Comparison of ENCODE assay signal across 26 cellular contexts in the genomic region with DNA sequence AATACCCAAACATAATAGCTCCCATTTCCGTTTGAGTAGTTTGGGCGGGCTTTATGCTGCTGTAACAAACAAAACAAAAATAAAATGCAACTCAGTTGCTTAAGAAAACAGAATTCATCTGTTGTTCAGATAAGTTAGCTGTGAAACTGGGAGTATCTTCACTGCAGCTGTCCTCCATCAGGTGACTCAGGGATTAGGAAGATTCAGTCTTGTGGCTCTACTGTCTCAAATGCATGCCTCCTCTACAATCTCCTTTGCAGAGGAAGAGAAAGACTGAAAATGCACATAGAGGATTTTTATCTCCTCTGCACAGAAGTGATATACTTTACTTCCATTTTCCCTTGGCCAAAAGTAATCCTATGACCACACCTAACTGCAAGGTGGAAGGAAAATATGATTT.
"Had no signal": no experiment of that assay in that cellular context is flagged by ENCODE, and none has a peak within 500 bp of the region (broad histone marks: within the 10 kb centered on the region; RNA-seq: fewer than 3 reads in every experiment).

No MANE protein-coding gene starts in this region.

- H3K9me2 ChIP-seq: SK-N-SH had no signal

- H3K27ac Mint-ChIP-seq: IgD-negative memory B cell; T-cell; T-helper 1 cell treated with Interleukin-12 subunit alpha and Interleukin-12 subunit beta and Interleukin-4 antibody, amounts not matched to agents 30 μg/mL and 1 μg/mL, for 36 hours had no signal

- H3K27ac ChIP-seq: KMS-11, RWPE1 had no signal

- H3K9ac ChIP-seq: KMS-11, SK-N-SH had no signal

- ATAC-seq: K562, Panc1, PC-3, T-cell had no signal

- H3K9me3 ChIP-seq: SK-N-SH had no signal

- DNase-seq: Kasumi-1, MV-4-11, NCI-H1048, NCI-H1105 treated with DMSO at 0.1 percent for 48 hours, NCI-H1436, NCI-H187, NCI-H2029, NCI-H2081 treated with DMSO at 0.1 percent for 48 hours, NCI-H2171, NCI-H226, NCI-H446, NCI-H510A, NCI-H524 treated with DMSO at 0.1 percent for 48 hours, NCI-H69, NCI-H774, PC-3, SHP77, SK-N-SH, SW 1271, T-cell had no signal

- H3K36me3 Mint-ChIP-seq: IgD-negative memory B cell, T-cell had no signal

- H3K9me3 Mint-ChIP-seq: T-helper 1 cell treated with Interleukin-12 subunit alpha and Interleukin-12 subunit beta and Interleukin-4 antibody, amounts not matched to agents 30 μg/mL and 1 μg/mL, for 36 hours had no signal

- H3K27me3 Mint-ChIP-seq: IgD-negative memory B cell had no signal

- H3K4me1 Mint-ChIP-seq: IgD-negative memory B cell, T-cell had no signal

- H3K4me3 Mint-ChIP-seq: IgD-negative memory B cell; T-cell; T-helper 1 cell treated with Interleukin-12 subunit alpha and Interleukin-12 subunit beta and Interleukin-4 antibody, amounts not matched to agents 30 μg/mL and 1 μg/mL, for 36 hours had no signal

- H3K4me3 ChIP-seq: K562 had no signal

- H3K4me2 ChIP-seq: KMS-11, SK-N-SH had no signal
